13 cellular contexts compared by ENCODE assay signal in genomic region chr11:23359297-23359696, GRCh38.
DNase-seq lines count a peak whose midpoint lies in the region; ATAC-seq and TF ChIP-seq lines count a peak whose summit lies in the region.
"Had no signal": no experiment of that assay in that cellular context is flagged by ENCODE, and none has a peak within 500 bp of the region (broad histone marks: within the 10 kb centered on the region; RNA-seq: fewer than 3 reads in every experiment).

No MANE protein-coding gene starts in this region.

- H3F3A ChIP-seq in smooth muscle cell (ENCODE audit: low read depth) (no peaks in the 10 kb centered on the region), neural progenitor cell (ENCODE audit: low read depth) (no peaks in the 10 kb centered on the region)

- H3K36me3 Mint-ChIP-seq in neural progenitor cell, result no peaks in the 10 kb centered on the region

- no peak overlapping the region for H2BK120ac ChIP-seq in trophoblast cell (ENCODE audit: insufficient read depth, low read length, poor library complexity)

- H3K4me3 Mint-ChIP-seq in neural progenitor cell, result no peak overlapping the region

- peaks cover 3% of the 10 kb centered on the region for H3K4me1 Mint-ChIP-seq in neural progenitor cell

- H2AK5ac ChIP-seq in trophoblast cell (ENCODE audit: low read length), result no peak overlapping the region

- H3K9ac ChIP-seq in smooth muscle cell (ENCODE audit: low read depth) (no peak overlapping the region), trophoblast cell (ENCODE audit: low read length) (no peak overlapping the region), neural progenitor cell (no peak overlapping the region)

- H3K27me3 ChIP-seq in smooth muscle cell (ENCODE audit: low read depth), result no peaks in the 10 kb centered on the region
- H3K27me3 ChIP-seq in trophoblast cell (ENCODE audit: insufficient read depth, low read length), result no peaks in the 10 kb centered on the region
- H3K27me3 ChIP-seq in neural progenitor cell, result no peaks in the 10 kb centered on the region

- peak; percentile 61 for DNase-seq in HFF-Myc (ENCODE audit: extremely low read depth, low read depth)
- peak; percentile 94 for DNase-seq in SW480 (ENCODE audit: low spot score)
- peak; percentile 87 for DNase-seq in fibroblast of villous mesenchyme (ENCODE audit: low read depth)
- DNase-seq in smooth muscle cell (lab: John Stamatoyannopoulos, UW; ENCODE audit: unreplicated experiment), result no peak
- no peak for DNase-seq in trophoblast cell
- no peak for DNase-seq in activated CD4-positive, alpha-beta T cell treated with anti-CD3 and anti-CD28 coated beads, Interleukin-2, amount 50 U/mL, for 4 hours
- DNase-seq in neural progenitor cell (ENCODE audit: low spot score), result no peak
- DNase-seq: effector CD8-positive, alpha-beta T cell; NCI-H82; right cardiac atrium; stimulated activated CD8-positive, alpha-beta memory T cell treated with anti-CD3 and anti-CD28 coated beads, Interleukin-4, amount 100 ng/mL, for 48 hours had no signal

- no peak overlapping the region for H2BK5ac ChIP-seq in trophoblast cell (ENCODE audit: low read depth, low read length, poor library complexity)

- peak overlapping the region; percentile 46 for H2AFZ ChIP-seq in smooth muscle cell (ENCODE audit: low read depth)
- H2AFZ ChIP-seq in trophoblast cell (ENCODE audit: insufficient read depth, low read length, poor library complexity), result no peak overlapping the region
- H2AFZ ChIP-seq in neural progenitor cell (replicated peaks), result no peak overlapping the region

- H4K91ac ChIP-seq in trophoblast cell (ENCODE audit: low read depth, low read length), result no peak overlapping the region

- no peak overlapping the region for H3K23ac ChIP-seq in trophoblast cell (ENCODE audit: low read length)

- H3K18ac ChIP-seq in trophoblast cell (ENCODE audit: low read length), result no peak overlapping the region

- peaks cover 5% of the 10 kb centered on the region for H3K27me3 Mint-ChIP-seq in neural progenitor cell (ENCODE audit: insufficient read depth, low read depth)

- H3K27ac Mint-ChIP-seq in neural progenitor cell, result no peak overlapping the region
- H3K27ac Mint-ChIP-seq: activated T-helper 2 cell treated with anti-CD3 and anti-CD28 coated beads, Interferon-gamma antibody, Interleukin-2, Interleukin-4, amounts not matched to agents 10 μg/mL and 5 μg/mL and 100 μg/mL, durations not matched to agents 14 hours and 24 hours and 36 hours had no signal

- H4K20me1 ChIP-seq in smooth muscle cell (ENCODE audit: low read depth) (no peaks in the 10 kb centered on the region), neural progenitor cell (ENCODE audit: low read depth) (no peaks in the 10 kb centered on the region)

- no peak overlapping the region for H4K8ac ChIP-seq in trophoblast cell (ENCODE audit: low read depth, low read length)

- no peaks in the 10 kb centered on the region for H3K36me3 ChIP-seq in smooth muscle cell (ENCODE audit: low read depth)
- no peaks in the 10 kb centered on the region for H3K36me3 ChIP-seq in trophoblast cell (ENCODE audit: control insufficient read depth in 1 of 2, insufficient read depth in 2 of 2, low read length in 2 of 2)
- no peaks in the 10 kb centered on the region for H3K36me3 ChIP-seq in neural progenitor cell

- peaks cover 4% of the 10 kb centered on the region for H3K4me1 ChIP-seq in smooth muscle cell (ENCODE audit: low read depth)
- H3K4me1 ChIP-seq in trophoblast cell (ENCODE audit: control insufficient read depth in 1 of 2, insufficient read depth in 2 of 2, low read length in 2 of 2), result no peaks in the 10 kb centered on the region
- H3K4me1 ChIP-seq in neural progenitor cell, result no peaks in the 10 kb centered on the region

- H3K27ac ChIP-seq in smooth muscle cell (ENCODE audit: low read depth) (peak overlapping the region; percentile 65), trophoblast cell (ENCODE audit: low read depth, low read length) (no peak overlapping the region), neural progenitor cell (no peak overlapping the region)

- H3K79me1 ChIP-seq in trophoblast cell (ENCODE audit: low read length), result no peaks in the 10 kb centered on the region

- H3K9me3 Mint-ChIP-seq in neural progenitor cell, result no peaks in the 10 kb centered on the region

- H3K9me3 ChIP-seq in smooth muscle cell (replicated peaks; ENCODE audit: low read depth) (no peaks in the 10 kb centered on the region), trophoblast cell (ENCODE audit: insufficient read depth, low read depth, low read length) (no peaks in the 10 kb centered on the region), neural progenitor cell (ENCODE audit: low read depth) (no peaks in the 10 kb centered on the region)

- H3K4me2 ChIP-seq in smooth muscle cell (peak overlapping the region; percentile 60), trophoblast cell (ENCODE audit: low read length) (no peak overlapping the region), neural progenitor cell (no peak overlapping the region)

- no peak for ATAC-seq in HG02588 (IDR thresholded peaks at IDR 0.05; ENCODE audit: unreplicated experiment)
- ATAC-seq: right cardiac atrium had no signal

- no peak overlapping the region for H3K4ac ChIP-seq in trophoblast cell (ENCODE audit: low read depth, low read length)

- TF ChIP-seq CTCF in HFF-Myc (IDR thresholded peaks at IDR 0.05; ENCODE audit: low read depth, low read length, missing control alignments) (no peak), fibroblast of villous mesenchyme (IDR thresholded peaks at IDR 0.05; ENCODE audit: insufficient read depth, low read depth, low read length) (no peak), smooth muscle cell (IDR thresholded peaks at IDR 0.05; ENCODE audit: borderline replicate concordance, insufficient read depth, poor library complexity, severe bottlenecking) (no peak), neural progenitor cell (IDR thresholded peaks at IDR 0.05) (no peak)

- H3K4me3 ChIP-seq in HFF-Myc (replicated peaks; ENCODE audit: low read depth, low read length) (no peak overlapping the region), fibroblast of villous mesenchyme (ENCODE audit: low read depth, low read length) (no peak overlapping the region), smooth muscle cell (no peak overlapping the region), trophoblast cell (ENCODE audit: low read depth, low read length) (no peak overlapping the region), neural progenitor cell (no peak overlapping the region)

- H3K14ac ChIP-seq in trophoblast cell (ENCODE audit: low read length), result no peak overlapping the region

- H2BK12ac ChIP-seq in trophoblast cell (ENCODE audit: low read length), result no peak overlapping the region

- H3K79me2 ChIP-seq in smooth muscle cell (ENCODE audit: low read depth) (no peaks in the 10 kb centered on the region), trophoblast cell (ENCODE audit: control insufficient read depth, insufficient read depth, low read length, poor library complexity) (no peaks in the 10 kb centered on the region), neural progenitor cell (ENCODE audit: low read depth) (no peaks in the 10 kb centered on the region)

- H4K12ac ChIP-seq in trophoblast cell (ENCODE audit: low read depth, low read length), result no peak overlapping the region

Comparison
In these comparisons a context has a peak if more than half of its experiments do, and no peak if none do; other contexts are left out.
1. DNase-seq: peak in HFF-Myc (single experiment), SW480 (single experiment) and fibroblast of villous mesenchyme (single experiment); none in smooth muscle cell (single experiment), trophoblast cell (0 of 2), activated CD4-positive, alpha-beta T cell treated with anti-CD3 and anti-CD28 coated beads, Interleukin-2, amount 50 U/mL, for 4 hours (0 of 2) and neural progenitor cell (single experiment).